ENCODE assay signal across 8 cellular contexts in the genomic region with DNA sequence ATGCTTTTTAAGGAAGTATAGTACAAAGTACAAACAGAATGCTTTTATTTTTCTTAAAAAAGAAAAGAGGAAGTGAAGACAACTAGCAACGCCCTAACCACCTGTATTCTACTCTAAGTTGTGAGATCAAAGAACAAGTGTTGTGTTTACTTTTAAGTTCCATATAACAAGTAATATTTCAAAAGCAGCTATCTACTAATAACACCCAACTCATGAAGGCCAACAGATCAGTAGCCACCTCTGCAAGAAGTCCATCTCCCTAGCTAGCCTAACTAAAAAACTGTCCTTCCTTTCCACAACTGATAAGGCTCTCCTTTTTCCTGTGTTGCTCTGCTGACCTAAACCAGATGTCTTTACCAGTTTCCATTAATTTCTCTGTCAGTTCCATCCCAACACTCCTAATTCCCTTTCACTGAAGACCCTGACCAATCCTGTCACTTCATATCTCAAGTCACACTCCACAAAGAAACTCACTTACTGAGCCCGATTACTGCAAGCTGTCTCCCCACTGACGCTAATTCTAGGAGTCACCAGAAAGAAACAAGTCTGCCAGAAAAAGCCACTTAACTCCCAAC. TPM values are rescaled to one million over a fixed set of nuclear protein-coding genes. Genes with fewer than 3 reads are reported as not detected.
A peak's percentile ranks its signal among the peaks of the same experiment; 100 is the strongest.
DNase-seq lines count a peak whose midpoint lies in the region; ATAC-seq lines count a peak whose summit lies in the region.

No MANE protein-coding gene starts in this region.

- peaks cover 4 to 19% of the 10 kb centered on the region in 2 donors for H3K4me1 ChIP-seq in muscle layer of duodenum (ENCODE audit: control insufficient read depth in 1 of 2, insufficient read depth in 2 of 2, low read length in 2 of 2)

- H3K4me3 ChIP-seq in muscle layer of duodenum (ENCODE audit: low read depth in 1 of 2, low read length in 2 of 2) = no peak overlapping the region

- H3K36me3 ChIP-seq in muscle layer of duodenum (ENCODE audit: control insufficient read depth in 1 of 2, insufficient read depth in 2 of 2, low read length in 2 of 2) = peaks cover 0 to 7% of the 10 kb centered on the region in 2 donors

- H3K9me3 ChIP-seq in muscle layer of duodenum (ENCODE audit: control insufficient read depth in 1 of 2, low read length in 2 of 2) = no peaks in the 10 kb centered on the region

- no peaks in the 10 kb centered on the region for H3K27me3 ChIP-seq in muscle layer of duodenum (ENCODE audit: low read depth, low read length)

- H3K36me3 Mint-ChIP-seq in activated CD4-positive, alpha-beta T cell treated with anti-CD3 and anti-CD28 coated beads for 36 hours (ENCODE audit: low read depth) = peaks cover 42% of the 10 kb centered on the region

- peaks cover 45% of the 10 kb centered on the region for H3K4me1 Mint-ChIP-seq in activated CD4-positive, alpha-beta T cell treated with anti-CD3 and anti-CD28 coated beads for 36 hours

- peak overlapping the region; percentile 82 for H3K27ac Mint-ChIP-seq in activated CD4-positive, alpha-beta T cell treated with anti-CD3 and anti-CD28 coated beads for 36 hours

- H3K27ac ChIP-seq in muscle layer of duodenum (ENCODE audit: low read length) = peak overlapping the region; percentile 2

- no peak for DNase-seq in activated CD4-positive, alpha-beta T cell treated with anti-CD3 and anti-CD28 coated beads for 36 hours
- DNase-seq in activated CD4-positive, alpha-beta T cell treated with anti-CD3 and anti-CD28 coated beads for 4 hours = no peak
- DNase-seq in OCI-M1 (lab: John Stamatoyannopoulos, UW) = peak; percentile 77
- no peak for DNase-seq in NCI-H146 (lab: John Stamatoyannopoulos, UW)
- DNase-seq in NCI-H82 treated with DMSO at 0.1 percent for 48 hours (lab: John Stamatoyannopoulos, UW; ENCODE audit: unreplicated experiment) = no peak
- no peak for DNase-seq in sciatic nerve (ENCODE audit: low spot score)

- peak overlapping the region; percentile 1 for H3K4me3 Mint-ChIP-seq in activated CD4-positive, alpha-beta T cell treated with anti-CD3 and anti-CD28 coated beads for 36 hours

- H3K27me3 Mint-ChIP-seq in activated CD4-positive, alpha-beta T cell treated with anti-CD3 and anti-CD28 coated beads for 36 hours = no peaks in the 10 kb centered on the region

- H3K9me3 Mint-ChIP-seq in activated CD4-positive, alpha-beta T cell treated with anti-CD3 and anti-CD28 coated beads for 36 hours (ENCODE audit: low read depth) = no peaks in the 10 kb centered on the region

- intact Hi-C loops in activated CD4-positive, alpha-beta T cell treated with anti-CD3 and anti-CD28 coated beads for 36 hours (cut with DNase I, micrococcal nuclease) = no loop called here
- intact Hi-C loops in sciatic nerve (cut with DNase I) = no loop called here

- CTCF ChIA-PET in activated CD4-positive, alpha-beta T cell treated with anti-CD3 and anti-CD28 coated beads for 36 hours (lab: Charles Lee) = interaction anchor here (1.1 to 1.5 kb wide), 2 partner anchors 9 to 19 kb away, joined by 3 to 4 read pairs; no protein-coding TSS in a partner anchor

- ATAC-seq in activated CD4-positive, alpha-beta T cell treated with anti-CD3 and anti-CD28 coated beads for 36 hours = no peak
- peak; percentile 85 for ATAC-seq in HG02870 (IDR thresholded peaks at IDR 0.05; ENCODE audit: unreplicated experiment)
- ATAC-seq in sciatic nerve = no peak

- POLR2A ChIA-PET in activated CD4-positive, alpha-beta T cell treated with anti-CD3 and anti-CD28 coated beads for 36 hours (lab: Charles Lee) = interaction anchor here (0.7 kb wide), 1 partner anchor 9 kb away, joined by 3 read pairs; no protein-coding TSS in a partner anchor

RNA-seq across cellular contexts. Expression of a gene that starts 26.9 kb away (rescaled TPM):
- total RNA-seq in activated CD4-positive, alpha-beta T cell treated with anti-CD3 and anti-CD28 coated beads for 36 hours = 10 to 100 TPM; 47.6 to 83.9 TPM
- 142 TPM for total RNA-seq in sciatic nerve
